ENCODE assay signal across 19 cellular contexts in the genomic region with DNA sequence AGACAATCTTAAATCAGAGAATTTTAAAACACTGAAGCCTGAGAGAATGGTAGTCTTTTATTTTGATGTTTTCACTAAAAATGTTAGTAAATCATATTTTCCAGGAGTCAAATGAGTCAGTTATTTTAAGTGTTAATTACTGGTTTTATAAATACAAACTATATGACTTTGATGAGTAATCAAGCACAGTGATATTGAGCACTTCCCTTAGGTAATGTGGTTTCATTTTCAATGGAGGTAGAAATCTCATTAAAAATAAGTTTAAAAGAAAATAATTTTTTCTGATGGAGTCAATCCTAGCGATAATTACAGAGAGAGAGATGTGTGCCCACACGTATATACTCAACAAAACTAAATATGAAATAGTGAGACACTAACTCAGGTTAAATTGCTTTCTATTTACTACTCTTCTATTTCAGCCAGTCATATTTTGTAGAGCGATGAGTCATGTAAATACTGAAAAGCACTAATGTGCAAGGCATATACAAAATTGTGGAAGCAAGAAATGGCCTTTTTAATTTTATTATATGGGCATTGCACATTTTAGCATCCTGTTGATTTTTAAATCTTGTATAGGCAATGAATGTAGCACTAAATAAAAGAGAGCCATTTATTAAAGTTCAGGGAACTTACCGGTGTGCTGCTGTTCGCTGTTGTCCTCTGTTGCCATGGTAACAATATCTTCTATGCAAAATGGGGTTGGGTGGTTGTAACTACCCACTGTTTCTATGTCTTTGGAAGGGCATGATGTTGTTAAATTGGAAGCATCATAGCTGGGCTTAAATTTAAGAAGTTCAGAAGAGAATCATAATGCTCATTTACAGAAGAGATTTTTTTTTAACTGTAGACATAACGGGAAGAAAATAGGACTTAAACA.
DNase-seq lines count a peak whose midpoint lies in the region; ATAC-seq and TF ChIP-seq lines count a peak whose summit lies in the region.
"Had no signal": no experiment of that assay in that cellular context is flagged by ENCODE, and none has a peak within 500 bp of the region (broad histone marks: within the 10 kb centered on the region; RNA-seq: fewer than 3 reads in every experiment).

No MANE protein-coding gene starts in this region.

- H3K4me2 ChIP-seq in SU-DHL-6 (ENCODE audit: low read depth, low read length, poor library complexity, severe bottlenecking) (peak overlapping the region; percentile 9), mesenchymal stem cell (ENCODE audit: low read length, poor library complexity, severe bottlenecking) (no peak overlapping the region)
- H3K4me2 ChIP-seq: BLaER1 treated with 17β-estradiol and CSF1 and Interleukin-3, amounts not matched to agents 10 nM and 100 nM had no signal

- H3K9ac ChIP-seq in SU-DHL-6 (ENCODE audit: low read length) = no peak overlapping the region
- H3K9ac ChIP-seq in mesenchymal stem cell (ENCODE audit: low read length) = no peak overlapping the region
- H3K9ac ChIP-seq: BLaER1 treated with 17β-estradiol and CSF1 and Interleukin-3, amounts not matched to agents 10 nM and 100 nM had no signal

- H4K91ac ChIP-seq in mesenchymal stem cell (ENCODE audit: low read length) = no peak overlapping the region

- no peak overlapping the region for H2BK12ac ChIP-seq in mesenchymal stem cell (ENCODE audit: low read length in 2 of 2)

- H3K18ac ChIP-seq in mesenchymal stem cell (ENCODE audit: low read depth in 1 of 2, low read length in 2 of 2) = no peak overlapping the region

- peak overlapping the region; percentile 34 for H2AFZ ChIP-seq in SU-DHL-6 (ENCODE audit: low read depth, low read length, severe bottlenecking)
- H2AFZ ChIP-seq in mesenchymal stem cell (ENCODE audit: low read depth, low read length) = no peak overlapping the region

- no peaks in the 10 kb centered on the region for H3K4me1 ChIP-seq in mesenchymal stem cell (ENCODE audit: control insufficient read depth, insufficient read depth, low read depth, low read length)
- H3K4me1 ChIP-seq: BLaER1 treated with 17β-estradiol and CSF1 and Interleukin-3, amounts not matched to agents 10 nM and 100 nM; heart left ventricle; spleen had no signal

- no peak overlapping the region for H2BK15ac ChIP-seq in mesenchymal stem cell (ENCODE audit: low read depth, poor library complexity, severe bottlenecking)

- no peak overlapping the region for H3K27ac ChIP-seq in SU-DHL-6 (ENCODE audit: low read depth, low read length)
- H3K27ac ChIP-seq in mesenchymal stem cell (ENCODE audit: low read length, poor library complexity, severe bottlenecking) = no peak overlapping the region
- H3K27ac ChIP-seq: BLaER1 treated with 17β-estradiol and CSF1 and Interleukin-3, amounts not matched to agents 10 nM and 100 nM; dorsolateral prefrontal cortex; heart left ventricle; neutrophil; spleen; thoracic aorta had no signal

- H3K9me3 ChIP-seq in SU-DHL-6 (ENCODE audit: insufficient read depth, low read length) (no peaks in the 10 kb centered on the region), mesenchymal stem cell (ENCODE audit: control insufficient read depth, low read length) (no peaks in the 10 kb centered on the region)
- H3K9me3 ChIP-seq: BLaER1 treated with 17β-estradiol and CSF1 and Interleukin-3, amounts not matched to agents 10 nM and 100 nM; neutrophil; spleen; thoracic aorta had no signal

- H3K36me3 ChIP-seq in SU-DHL-6 (ENCODE audit: low read length) = no peaks in the 10 kb centered on the region
- no peaks in the 10 kb centered on the region for H3K36me3 ChIP-seq in mesenchymal stem cell (ENCODE audit: control insufficient read depth in 1 of 2, insufficient read depth in 2 of 2, low read depth in 1 of 2, low read length in 2 of 2)
- H3K36me3 ChIP-seq: BLaER1 treated with 17β-estradiol and CSF1 and Interleukin-3, amounts not matched to agents 10 nM and 100 nM; heart left ventricle; neutrophil; spleen; thoracic aorta had no signal

- H3K79me2 ChIP-seq in SU-DHL-6 (ENCODE audit: insufficient read depth, low read length) = no peaks in the 10 kb centered on the region

- no peak overlapping the region for H3K23ac ChIP-seq in mesenchymal stem cell (ENCODE audit: low read length in 2 of 2)

- DNase-seq in NCI-H1436 treated with DMSO at 0.1 percent for 48 hours (lab: John Stamatoyannopoulos, UW) (peak; percentile 43), NCI-H1436 (lab: John Stamatoyannopoulos, UW) (no peak), mesenchymal stem cell (peak; percentile 24), RPMI8226 (no peak), COLO829 (ENCODE audit: low spot score) (no peak), NCI-H1092 (lab: John Stamatoyannopoulos, UW) (no peak)
- DNase-seq: activated naive CD8-positive, alpha-beta T cell treated with anti-CD3 and anti-CD28 coated beads, Interleukin-2, amount 10 ng/mL, durations not matched to agents 7 days and 5 days; activated T-cell treated with anti-CD3 and anti-CD28 coated beads, Interleukin-2, amount 50 U/mL, for 72 hours; dorsolateral prefrontal cortex; heart left ventricle; left ventricle myocardium superior; NCI-H146; spleen; T-helper 9 cell had no signal

- no peaks in the 10 kb centered on the region for H3F3A ChIP-seq in SU-DHL-6 (ENCODE audit: insufficient read depth)

- no peak overlapping the region for H2AK5ac ChIP-seq in mesenchymal stem cell (ENCODE audit: low read length, severe bottlenecking)

- no peak overlapping the region for H3K4ac ChIP-seq in mesenchymal stem cell (ENCODE audit: low read depth in 1 of 2, low read length in 2 of 2)

- WGBS in mesenchymal stem cell = 62% methylated on average over 2 of the region's 6 CpGs

- H3K27me3 ChIP-seq in SU-DHL-6 (ENCODE audit: low read length) (no peaks in the 10 kb centered on the region), mesenchymal stem cell (ENCODE audit: control insufficient read depth in 1 of 2, insufficient read depth in 1 of 2, low read length in 2 of 2) (no peaks in the 10 kb centered on the region)
- H3K27me3 ChIP-seq: BLaER1 treated with 17β-estradiol and CSF1 and Interleukin-3, amounts not matched to agents 10 nM and 100 nM; dorsolateral prefrontal cortex; heart left ventricle; neutrophil; spleen had no signal

- H3K4me3 ChIP-seq in SU-DHL-6 (ENCODE audit: insufficient read depth, low read length, poor library complexity, severe bottlenecking) (no peak overlapping the region), mesenchymal stem cell (ENCODE audit: insufficient read depth in 1 of 2, low read depth in 1 of 2, low read length in 2 of 2) (no peak overlapping the region)
- H3K4me3 ChIP-seq: BLaER1 treated with 17β-estradiol and CSF1 and Interleukin-3, amounts not matched to agents 10 nM and 100 nM; dorsolateral prefrontal cortex; heart left ventricle; spleen; thoracic aorta had no signal

- no peaks in the 10 kb centered on the region for H3K9me2 ChIP-seq in SU-DHL-6 (replicated peaks; ENCODE audit: insufficient read depth, low read length)

- H3K14ac ChIP-seq in mesenchymal stem cell (ENCODE audit: low read length in 2 of 2) = no peak overlapping the region

- no peak overlapping the region for H4K8ac ChIP-seq in mesenchymal stem cell (ENCODE audit: low read length)

- no peak for TF ChIP-seq CTCF in SU-DHL-6 (IDR thresholded peaks at IDR 0.05; ENCODE audit: insufficient read depth, low read length, poor library complexity, severe bottlenecking)

- no peak overlapping the region for H2BK120ac ChIP-seq in mesenchymal stem cell (ENCODE audit: low read depth, low read length)

- no peaks in the 10 kb centered on the region for H3K79me1 ChIP-seq in mesenchymal stem cell (replicated peaks; ENCODE audit: low read length, poor library complexity, severe bottlenecking)

- H4K20me1 ChIP-seq in SU-DHL-6 (ENCODE audit: low read depth, low read length) = no peaks in the 10 kb centered on the region
- H4K20me1 ChIP-seq: BLaER1 treated with 17β-estradiol and CSF1 and Interleukin-3, amounts not matched to agents 10 nM and 100 nM had no signal

- no peak overlapping the region for H2BK5ac ChIP-seq in mesenchymal stem cell (ENCODE audit: low read depth, low read length, poor library complexity, severe bottlenecking)

- ATAC-seq in HG03280 (IDR thresholded peaks at IDR 0.05; ENCODE audit: unreplicated experiment) = peak; percentile 64
- ATAC-seq: activated T-cell treated with anti-CD3 and anti-CD28 coated beads, Interleukin-2, amount 50 U/mL, for 72 hours; heart left ventricle; left ventricle myocardium superior had no signal

Comparison
In these comparisons a context has a peak if more than half of its experiments do, and no peak if none do; other contexts are left out.
1. DNase-seq: peak in NCI-H1436 treated with DMSO at 0.1 percent for 48 hours (single experiment) and mesenchymal stem cell (single experiment); none in NCI-H1436 (single experiment), RPMI8226 (single experiment), COLO829 (single experiment) and NCI-H1092 (single experiment).